Comparison of ENCODE assay signal across 8 cellular contexts in the genomic region with DNA sequence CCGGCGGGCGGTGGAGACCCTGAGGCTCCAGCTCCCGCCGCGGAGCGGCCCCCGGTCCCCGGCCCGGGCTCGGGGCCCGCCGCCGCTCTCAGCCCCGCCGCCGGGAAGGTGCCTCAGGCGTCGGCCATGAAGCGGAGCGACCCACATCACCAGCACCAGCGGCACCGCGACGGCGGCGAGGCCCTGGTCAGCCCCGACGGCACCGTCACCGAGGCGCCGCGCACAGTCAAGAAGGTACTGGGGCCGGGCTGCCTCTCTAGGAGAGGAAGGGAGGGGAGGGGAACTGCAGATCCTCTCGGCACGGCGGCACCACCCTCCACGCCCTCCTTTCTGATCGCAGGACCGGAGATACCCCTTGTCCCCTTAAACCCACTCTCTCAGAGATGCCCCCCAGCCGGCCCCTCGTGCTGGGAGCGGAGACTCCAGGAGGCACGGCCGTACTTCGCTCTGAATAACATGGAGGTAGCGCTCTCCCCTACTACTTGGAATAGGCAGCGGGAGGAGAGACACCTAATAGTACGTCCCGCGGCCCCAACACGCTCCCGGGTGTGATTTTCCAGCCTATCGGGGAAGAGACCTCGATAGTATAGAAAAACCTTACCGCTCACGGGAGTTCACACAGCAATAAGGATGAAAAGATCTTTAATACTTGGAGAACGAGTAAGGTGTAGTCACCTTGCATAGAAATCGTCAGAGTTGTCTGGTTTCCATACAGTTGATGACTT. TPM values are rescaled to one million over a fixed set of nuclear protein-coding genes. Genes with fewer than 3 reads are reported as not detected.
DNase-seq lines count a peak whose midpoint lies in the region; ATAC-seq, FAIRE-seq and TF ChIP-seq lines count a peak whose summit lies in the region.

No MANE protein-coding gene starts in this region.

- no peaks in the 10 kb centered on the region for H3K27me3 ChIP-seq in GM23338 (ENCODE audit: insufficient read depth)
- no peaks in the 10 kb centered on the region for H3K27me3 ChIP-seq in astrocyte (ENCODE audit: insufficient read depth, low read length)
- H3K27me3 ChIP-seq in iPS-15b (ENCODE audit: control insufficient read depth, insufficient read depth, low read length): no peaks in the 10 kb centered on the region

- H3K9me2 ChIP-seq in GM23338 (ENCODE audit: insufficient read depth): no peaks in the 10 kb centered on the region

- ATAC-seq in GM23338: peak; percentile 56

- peaks cover 8% of the 10 kb centered on the region; the same call in 1 of the 2 replicates for H4K20me1 ChIP-seq in GM23338 (replicated peaks; ENCODE audit: insufficient read depth)
- H4K20me1 ChIP-seq in astrocyte (ENCODE audit: insufficient read depth, low read length): peaks cover 16% of the 10 kb centered on the region

- FAIRE-seq in astrocyte (lab: Jason Lieb, UNC): no peak

- H2AFZ ChIP-seq in GM23338: peak overlapping the region; percentile 9
- H2AFZ ChIP-seq in astrocyte (ENCODE audit: low read depth, low read length): peak overlapping the region; percentile 91

- peak overlapping the region; percentile 80 for H3K4me2 ChIP-seq in GM23338
- peak overlapping the region; percentile 95 for H3K4me2 ChIP-seq in astrocyte (ENCODE audit: low read length)

- H3F3A ChIP-seq in GM23338 (replicated peaks; ENCODE audit: low read depth): no peaks in the 10 kb centered on the region

- H3K4me1 Mint-ChIP-seq in GM23338 (peaks cover 26% of the 10 kb centered on the region), astrocyte (ENCODE audit: low read depth, unreplicated experiment) (peaks cover 4% of the 10 kb centered on the region)
- H3K4me1 Mint-ChIP-seq in T-helper 1 cell treated with Interleukin-12 subunit alpha and Interleukin-12 subunit beta and Interleukin-4 antibody, amounts not matched to agents 30 μg/mL and 1 μg/mL, for 36 hours (ENCODE audit: low read depth): peaks cover 27% of the 10 kb centered on the region

- H3K4me3 ChIP-seq in GM23338 (peak overlapping the region; percentile 73), astrocyte (ENCODE audit: insufficient read depth, low read depth, low read length) (peak overlapping the region; percentile 80), iPS-15b (ENCODE audit: low read depth, low read length) (peak overlapping the region; percentile 81), skeletal muscle cell (ENCODE audit: low read depth, low read length) (peak overlapping the region; percentile 77)

- H3K27ac Mint-ChIP-seq in GM23338 (peak overlapping the region; percentile 84; the same call in 1 of the 2 replicates), astrocyte (ENCODE audit: unreplicated experiment) (peak overlapping the region; percentile 38)
- H3K27ac Mint-ChIP-seq in T-helper 1 cell treated with Interleukin-12 subunit alpha and Interleukin-12 subunit beta and Interleukin-4 antibody, amounts not matched to agents 30 μg/mL and 1 μg/mL, for 36 hours: peak overlapping the region; percentile 81

- no peaks in the 10 kb centered on the region for H3K9me3 Mint-ChIP-seq in GM23338
- H3K9me3 Mint-ChIP-seq in T-helper 1 cell treated with Interleukin-12 subunit alpha and Interleukin-12 subunit beta and Interleukin-4 antibody, amounts not matched to agents 30 μg/mL and 1 μg/mL, for 36 hours: no peaks in the 10 kb centered on the region
- no peaks in the 10 kb centered on the region for H3K9me3 Mint-ChIP-seq in astrocyte (ENCODE audit: unreplicated experiment)

- peak overlapping the region; percentile 62; the same call in 1 of the 2 replicates for H3K27ac ChIP-seq in GM23338 (ENCODE audit: low read depth)
- H3K27ac ChIP-seq in astrocyte (ENCODE audit: low read depth, low read length): peak overlapping the region; percentile 45

- H3K9me3 ChIP-seq in ES-I3 (ENCODE audit: control insufficient read depth, insufficient read depth, low read length) (no peaks in the 10 kb centered on the region), astrocyte (ENCODE audit: insufficient read depth, low read depth, low read length) (no peaks in the 10 kb centered on the region), iPS-15b (ENCODE audit: control insufficient read depth, insufficient read depth, low read length) (no peaks in the 10 kb centered on the region)

- peak; percentile 76 for DNase-seq in GM23338 (ENCODE audit: low spot score)
- peak; percentile 61 to 64 for DNase-seq in Kasumi-1 (lab: John Stamatoyannopoulos, UW)
- peak; percentile 13 for DNase-seq in astrocyte (ENCODE audit: low read depth)
- DNase-seq in skeletal muscle cell (ENCODE audit: low read depth): no peak
- DNase-seq in GM19240 (ENCODE audit: insufficient read length, low spot score): no peak

- H3K79me2 ChIP-seq in GM23338 (replicated peaks; ENCODE audit: insufficient read depth) (peaks cover 44% of the 10 kb centered on the region), astrocyte (ENCODE audit: insufficient read depth, low read length) (peaks cover 12% of the 10 kb centered on the region)

- TF ChIP-seq CTCF in GM23338 (conservative IDR thresholded peaks at IDR 0.05; ENCODE audit: low read depth in 2 of 2) (no peak), astrocyte (IDR thresholded peaks at IDR 0.05; ENCODE audit: insufficient read depth, low read depth, low read length) (no peak)

- H3K36me3 ChIP-seq in ES-I3 (ENCODE audit: insufficient read depth, low read length): no peaks in the 10 kb centered on the region
- H3K36me3 ChIP-seq in GM23338 (ENCODE audit: insufficient read depth): no peaks in the 10 kb centered on the region
- no peaks in the 10 kb centered on the region for H3K36me3 ChIP-seq in astrocyte (ENCODE audit: insufficient read depth, low read length)
- H3K36me3 ChIP-seq in iPS-15b (ENCODE audit: control insufficient read depth, insufficient read depth, low read length): peaks cover 2% of the 10 kb centered on the region

- peak overlapping the region; percentile 81 for H3K9ac ChIP-seq in ES-I3 (ENCODE audit: low read depth, low read length)
- H3K9ac ChIP-seq in astrocyte (ENCODE audit: low read length): peak overlapping the region; percentile 84
- H3K9ac ChIP-seq in iPS-15b (ENCODE audit: low read depth, low read length): peak overlapping the region; percentile 68

- H3K27me3 Mint-ChIP-seq in GM23338 (ENCODE audit: insufficient read depth, low read depth, poor library complexity) (peaks cover 5% of the 10 kb centered on the region), astrocyte (ENCODE audit: low read depth, unreplicated experiment) (no peaks in the 10 kb centered on the region)
- H3K27me3 Mint-ChIP-seq in T-helper 1 cell treated with Interleukin-12 subunit alpha and Interleukin-12 subunit beta and Interleukin-4 antibody, amounts not matched to agents 30 μg/mL and 1 μg/mL, for 36 hours (ENCODE audit: low read depth): peaks cover 10% of the 10 kb centered on the region

- H3K4me1 ChIP-seq in ES-I3 (ENCODE audit: insufficient read depth, low read length) (peaks cover 11% of the 10 kb centered on the region), GM23338 (ENCODE audit: insufficient read depth) (peaks cover 20% of the 10 kb centered on the region), astrocyte (ENCODE audit: insufficient read depth, low read length) (no peaks in the 10 kb centered on the region), iPS-15b (ENCODE audit: control insufficient read depth, insufficient read depth, low read length) (peaks cover 6% of the 10 kb centered on the region)

- peak overlapping the region; percentile 88 for H3K4me3 Mint-ChIP-seq in GM23338
- peak overlapping the region; percentile 94 for H3K4me3 Mint-ChIP-seq in T-helper 1 cell treated with Interleukin-12 subunit alpha and Interleukin-12 subunit beta and Interleukin-4 antibody, amounts not matched to agents 30 μg/mL and 1 μg/mL, for 36 hours
- H3K4me3 Mint-ChIP-seq in astrocyte (ENCODE audit: unreplicated experiment): peak overlapping the region; percentile 91

- H3K36me3 Mint-ChIP-seq in GM23338 (ENCODE audit: low read depth) (no peaks in the 10 kb centered on the region; the same call in 2 of the 3 replicates), astrocyte (ENCODE audit: low read depth, unreplicated experiment) (no peaks in the 10 kb centered on the region)
- H3K36me3 Mint-ChIP-seq in T-helper 1 cell treated with Interleukin-12 subunit alpha and Interleukin-12 subunit beta and Interleukin-4 antibody, amounts not matched to agents 30 μg/mL and 1 μg/mL, for 36 hours (ENCODE audit: low read depth): peaks cover 2% of the 10 kb centered on the region

TF ChIP-seq in GM23338, 12 proteins besides CTCF, POLR2A, EP300 and RAD21 (continues in another document):
- no peak for TF ChIP-seq CREB1 (CRISPR knock-in tag; IDR thresholded peaks at IDR 0.05; ENCODE audit: low read depth)
- TF ChIP-seq NANOG (IDR thresholded peaks at IDR 0.05; ENCODE audit: borderline replicate concordance): no peak
- TF ChIP-seq JUNB (IDR thresholded peaks at IDR 0.05; ENCODE audit: unreplicated experiment): no peak
- no peak; the same call in 1 of the 2 replicates for TF ChIP-seq POLR2AphosphoS5 (IDR thresholded peaks at IDR 0.05; ENCODE audit: low read depth)
- TF ChIP-seq EZH2 (IDR thresholded peaks at IDR 0.05; ENCODE audit: low read depth, unreplicated experiment): no peak
- no peak for TF ChIP-seq ZNF114 (CRISPR knock-in tag; IDR thresholded peaks at IDR 0.05)
- no peak for TF ChIP-seq ZNF331 (CRISPR knock-in tag; IDR thresholded peaks at IDR 0.05; ENCODE audit: low read depth)
- no peak for TF ChIP-seq EZH2phosphoT487 (IDR thresholded peaks at IDR 0.05; ENCODE audit: unreplicated experiment)

RNA-seq across cellular contexts. Expression of a gene that starts 0.5 kb away (rescaled TPM):
- 29.4 and 42.6 TPM in 2 replicates for total RNA-seq in GM23338 (2014; rRNA removed; shearing (Covaris generic))
- 7.8 and 9.2 TPM in 2 replicates for polyA plus RNA-seq in GM23338 (2016; fragmentation: Nextera tagmentation; extraction: Ambion mirVana)
- total RNA-seq in astrocyte: 13.3 and 14.7 TPM in 2 replicates

RNA-seq across cellular contexts. Expression of a gene that starts 36.9 kb away (rescaled TPM):
- total RNA-seq in GM23338 (2014; rRNA removed; shearing (Covaris generic)): 57.7 and 61.5 TPM in 2 replicates
- 13.1 and 13.9 TPM in 2 replicates for polyA plus RNA-seq in GM23338 (2016; fragmentation: Nextera tagmentation; extraction: Ambion mirVana)
- 20.0 and 22.6 TPM in 2 replicates for total RNA-seq in astrocyte

Comparison
In these comparisons a context has a peak if more than half of its experiments do, and no peak if none do; other contexts are left out.
1. DNase-seq: peak in GM23338 (single experiment), Kasumi-1 (2 of 2) and astrocyte (single experiment); none in skeletal muscle cell (single experiment) and GM19240 (single experiment).
2. Peak in every context shown above with its lines, with median percentiles within 50 percentile points of each other: H3K9ac ChIP-seq, H3K4me3 ChIP-seq, H3K27ac Mint-ChIP-seq and H3K4me3 Mint-ChIP-seq.